ENCODE assay signal across 7 cellular contexts in the genomic region with DNA sequence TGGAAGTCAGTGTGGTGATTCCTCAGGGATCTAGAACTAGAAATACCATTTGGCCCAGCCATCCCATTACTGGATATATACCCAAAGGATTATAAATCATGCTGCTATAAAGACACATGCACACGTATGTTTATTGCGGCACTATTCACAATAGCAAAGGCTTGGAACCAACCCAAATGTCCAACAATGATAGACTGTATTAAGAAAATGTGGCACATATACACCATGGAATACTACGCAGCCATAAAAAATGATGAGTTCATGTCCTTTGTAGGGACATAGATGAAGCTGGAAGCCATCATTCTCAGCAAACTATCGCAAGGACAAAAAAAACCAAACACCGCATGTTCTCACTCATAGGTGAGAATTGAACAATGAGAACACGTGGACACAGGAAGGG. TPM values are rescaled to one million over a fixed set of nuclear protein-coding genes. Genes with fewer than 3 reads are reported as not detected.
"Had no signal": no experiment of that assay in that cellular context is flagged by ENCODE, and none has a peak within 500 bp of the region (broad histone marks: within the 10 kb centered on the region; RNA-seq: fewer than 3 reads in every experiment).

No MANE protein-coding gene starts in this region.

RNA-seq across cellular contexts. Expression of a gene that starts 3.9 kb away (rescaled TPM):
- total RNA-seq: PC-3, PC-9, RPMI7951, SK-MEL-5 had no signal

RNA-seq across cellular contexts. Expression of a gene that starts 29.1 kb away (rescaled TPM):
- total RNA-seq: OCI-LY7, PC-3, Right ventricle myocardium superior, RPMI7951, SJCRH30 had no signal
